In the genomic region with DNA sequence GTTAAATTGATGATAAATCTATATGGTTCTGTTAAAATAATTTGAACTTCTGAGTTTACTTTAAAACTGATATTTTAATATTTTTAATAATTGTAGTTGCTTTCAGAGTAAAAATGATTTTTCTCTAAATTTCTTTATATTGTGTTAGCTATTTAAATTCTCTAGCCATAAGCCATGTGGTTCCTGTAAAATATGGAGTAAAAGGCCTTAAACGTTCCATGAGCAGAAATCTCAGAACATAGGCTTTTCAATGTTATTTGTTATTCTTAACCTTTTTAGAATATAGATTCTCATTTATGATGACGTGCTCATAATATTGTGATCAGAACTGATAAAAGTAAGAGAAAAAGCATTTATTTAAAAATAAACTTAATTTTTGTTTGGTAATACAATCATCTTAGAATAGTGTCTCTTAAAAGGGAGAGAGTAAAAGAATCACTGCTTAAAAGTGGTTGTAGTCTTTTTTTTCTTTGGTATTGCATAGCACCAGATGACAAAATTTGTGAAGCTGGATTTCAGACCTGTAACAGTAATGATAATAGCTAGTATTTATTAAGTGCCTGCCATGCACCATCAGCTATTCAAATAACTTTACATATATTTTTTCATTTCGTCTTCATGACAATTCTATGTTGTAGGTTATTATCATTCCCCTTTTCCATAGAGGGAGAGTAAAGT, we compare ENCODE assay signal across 9 cellular contexts. TPM values are rescaled to one million over a fixed set of nuclear protein-coding genes. Genes with fewer than 3 reads are reported as not detected.
DNase-seq lines count a peak whose midpoint lies in the region; FAIRE-seq and TF ChIP-seq lines count a peak whose summit lies in the region.
"Had no signal": no experiment of that assay in that cellular context is flagged by ENCODE, and none has a peak within 500 bp of the region (broad histone marks: within the 10 kb centered on the region; RNA-seq: fewer than 3 reads in every experiment).

No MANE protein-coding gene starts in this region.

- no peak for TF ChIP-seq CTCF in VCaP (conservative IDR thresholded peaks at IDR 0.05)

- peaks cover 34% of the 10 kb centered on the region for H3K4me1 ChIP-seq in GM23248 (ENCODE audit: insufficient read depth)
- peaks cover 2% of the 10 kb centered on the region in 2 donors for H3K4me1 ChIP-seq in small intestine (ENCODE audit: control insufficient read depth in 2 of 2, insufficient read depth in 1 of 2, low read depth in 1 of 2, low read length in 1 of 2)

- peaks cover 82% of the 10 kb centered on the region for H3K79me2 ChIP-seq in GM23248 (ENCODE audit: insufficient read depth)

- WGBS in GM23248 (ENCODE audit: low coverage in 1 of 2, low lambda C conversion rate in 2 of 2, missing lambda C conversion rate in 2 of 2), 2 experiments = 15 to 18% methylated on average over 3 of the region's 3 CpGs
- WGBS in small intestine, 3 donors = 13 to 24% (median 23%) methylated on average over 3 of the region's 3 CpGs

- in situ Hi-C loops in GM23248 (cut with MboI) = no loop called here

- H3K36me3 ChIP-seq in GM23248 (ENCODE audit: low read depth) (no peaks in the 10 kb centered on the region), small intestine (ENCODE audit: control insufficient read depth in 2 of 2, insufficient read depth in 2 of 2, low read length in 2 of 2) (no peaks in the 10 kb centered on the region)

- H3K27ac ChIP-seq in GM23248 (peak overlapping the region; percentile 100), VCaP (peak overlapping the region; percentile 97), skin epidermis (peak overlapping the region in 12 of 21 experiments; percentile 14 to 99 (median 94)), small intestine (ENCODE audit: low read depth in 1 of 2, low read length in 1 of 2) (no peak overlapping the region)

- peaks cover 54% of the 10 kb centered on the region for H3F3A ChIP-seq in GM23248 (ENCODE audit: insufficient read depth)

- H3K4me3 ChIP-seq in GM23248 (peak overlapping the region; percentile 93), skin epidermis (peak overlapping the region; percentile 82 to 98 (median 88)), small intestine (ENCODE audit: low read depth in 1 of 2, low read length in 2 of 2) (peak overlapping the region in 1 of 2 donors; percentile 37)

- no peaks in the 10 kb centered on the region; the same call in 1 of the 2 replicates for H4K20me1 ChIP-seq in GM23248 (ENCODE audit: insufficient read depth)

- H2AFZ ChIP-seq in GM23248 = no peak overlapping the region

- DNase-seq in GM23248 (peak; percentile 39), glomerular visceral epithelial cell (ENCODE audit: extremely low spot score) (peak; percentile 12), putamen (ENCODE audit: low spot score) (no peak), small intestine (no peak), NCI-H2171 treated with DMSO at 0.1 percent for 48 hours (lab: John Stamatoyannopoulos, UW) (no peak)
- DNase-seq in stimulated activated CD4-positive, alpha-beta T cell treated with anti-CD3 and anti-CD28 coated beads, Interleukin-1b, Interleukin-23, amount 100 ng/mL, for 48 hours = no peak
- DNase-seq: activated naive CD4-positive, alpha-beta T cell treated with anti-CD3 and anti-CD28 coated beads, Interleukin-2, amount 50 U/mL, for 16 hours had no signal

- H3K4me2 ChIP-seq in GM23248 (ENCODE audit: unreplicated experiment) = peak overlapping the region; percentile 95

- H3K9me2 ChIP-seq in GM23248 (ENCODE audit: insufficient read depth) = no peaks in the 10 kb centered on the region

- FAIRE-seq in small intestine (lab: Jason Lieb, UNC) = no peak

- H3K9me3 ChIP-seq in GM23248 (ENCODE audit: low read depth) (no peaks in the 10 kb centered on the region), small intestine (ENCODE audit: control insufficient read depth, low read depth) (no peaks in the 10 kb centered on the region)

- H3K27me3 ChIP-seq in GM23248 (replicated peaks; ENCODE audit: insufficient read depth) (no peaks in the 10 kb centered on the region), small intestine (ENCODE audit: control insufficient read depth in 2 of 2, insufficient read depth in 2 of 2, low read length in 2 of 2) (no peaks in the 10 kb centered on the region)

- peak overlapping the region; percentile 98 for H3K9ac ChIP-seq in GM23248

RNA-seq across cellular contexts. Expression of a gene that starts 2.7 kb away (rescaled TPM):
- total RNA-seq in GM23248 (2014; rRNA removed; shearing (Covaris generic)) = 29.7 and 31.3 TPM in 2 replicates
- polyA plus RNA-seq in GM23248 (2016; fragmentation: Nextera tagmentation; extraction: Ambion mirVana) = 17.5 and 17.8 TPM in 2 replicates
- polyA plus RNA-seq in small intestine = 10 to 100 TPM in 1 of 3 donors, 1 to 10 TPM in 2; 2.2 to 10.5 (median 2.5) TPM

Comparison
In these comparisons a context has a peak if more than half of its experiments do, and no peak if none do; other contexts are left out.
1. DNase-seq: peak in GM23248 (single experiment) and glomerular visceral epithelial cell (single experiment); none in putamen (single experiment), small intestine (single experiment), stimulated activated CD4-positive, alpha-beta T cell treated with anti-CD3 and anti-CD28 coated beads, Interleukin-1b, Interleukin-23, amount 100 ng/mL, for 48 hours (single experiment) and NCI-H2171 treated with DMSO at 0.1 percent for 48 hours (single experiment).
2. H3K27ac ChIP-seq: peak in GM23248 (single experiment), VCaP (single experiment) and skin epidermis (12 of 21); none in small intestine (0 of 2).